Comparison of ENCODE assay signal across 15 cellular contexts in genomic region chr1:85459274-85459673, GRCh38. TPM values are rescaled to one million over a fixed set of nuclear protein-coding genes. Genes with fewer than 3 reads are reported as not detected.
"Had no signal": no experiment of that assay in that cellular context is flagged by ENCODE, and none has a peak within 500 bp of the region (broad histone marks: within the 10 kb centered on the region; RNA-seq: fewer than 3 reads in every experiment).

No MANE protein-coding gene starts in this region.

- ATAC-seq: activated CD4-positive, CD25-positive, alpha-beta regulatory T cell treated with anti-CD3 and anti-CD28 coated beads, Interleukin-2, amount 50 U/mL, for 24 hours; pancreas; stimulated activated effector memory CD8-positive, alpha-beta T cell treated with anti-CD3 and anti-CD28 coated beads, Interleukin-12 subunit alpha, Interleukin-12 subunit beta, amount 100 ng/mL, for 72 hours had no signal

- FAIRE-seq: pancreas, TTC549 had no signal

- H3K36me3 ChIP-seq: brain microvascular endothelial cell, pancreas, upper lobe of left lung had no signal

- H3K27me3 ChIP-seq: brain microvascular endothelial cell, pancreas, upper lobe of left lung had no signal

- H3K27ac ChIP-seq: brain microvascular endothelial cell, epithelial cell of prostate had no signal

- DNase-seq: activated CD4-positive, alpha-beta T cell treated with anti-CD3 and anti-CD28 coated beads, Interleukin-2, amount 50 U/mL, for 4 hours; activated effector memory CD4-positive, alpha-beta T cell treated with Interleukin-2 at 50 U/mL for 16 hours; activated T-cell treated with anti-CD3 and anti-CD28 coated beads, Interleukin-2, amount 50 U/mL, for 24 hours; amniotic stem cell; brain microvascular endothelial cell; effector memory CD4-positive, alpha-beta T cell; immature natural killer cell; left cardiac atrium; pancreas; T-helper 2 cell; upper lobe of left lung had no signal

- H3K4me3 ChIP-seq: pancreas, upper lobe of left lung had no signal

- H3K9me3 ChIP-seq: pancreas, upper lobe of left lung had no signal

RNA-seq across cellular contexts. Expression of gene DDAH1, which starts 5.7 kb away (rescaled TPM):
- polyA plus RNA-seq: immature natural killer cell had no signal
